32 cellular contexts compared by ENCODE assay signal in the genomic region with DNA sequence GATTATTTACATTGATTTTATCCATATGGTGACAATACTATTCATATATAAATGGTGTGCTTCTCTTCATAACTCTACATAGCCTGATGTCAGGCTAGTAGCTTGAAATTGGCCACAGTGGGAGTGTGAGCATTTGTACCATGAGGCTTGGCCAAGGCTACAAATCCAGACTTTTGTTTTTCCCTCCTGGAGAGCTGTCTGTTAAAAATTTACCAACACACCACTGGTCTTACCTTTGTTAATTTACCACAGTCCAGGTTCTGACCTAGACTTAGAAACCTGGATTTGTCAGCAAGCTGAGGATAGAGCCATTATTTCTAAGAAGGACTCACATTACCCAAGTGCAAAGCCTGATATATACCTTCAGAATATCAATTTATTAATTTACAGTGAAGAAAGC. TPM values are rescaled to one million over a fixed set of nuclear protein-coding genes. Genes with fewer than 3 reads are reported as not detected.
"Had no signal": no experiment of that assay in that cellular context is flagged by ENCODE, and none has a peak within 500 bp of the region (broad histone marks: within the 10 kb centered on the region; RNA-seq: fewer than 3 reads in every experiment).

No MANE protein-coding gene starts in this region.

- FAIRE-seq: TTC549 had no signal

- H3K27ac ChIP-seq: ascending aorta, brain microvascular endothelial cell, breast epithelium, WERI-Rb-1 had no signal

- DNase-seq: activated CD4-positive, alpha-beta memory T cell treated with anti-CD3 and anti-CD28 coated beads, Interleukin-2, amount 10 ng/mL, durations not matched to agents 7 days and 5 days; activated CD4-positive, alpha-beta T cell treated with anti-CD3 and anti-CD28 coated beads for 1 hour; activated CD4-positive, alpha-beta T cell treated with anti-CD3 and anti-CD28 coated beads for 36 hours; activated CD4-positive, alpha-beta T cell treated with anti-CD3 and anti-CD28 coated beads for 48 hours; activated CD4-positive, alpha-beta T cell treated with anti-CD3 and anti-CD28 coated beads, Interleukin-2, amount 10 ng/mL, durations not matched to agents 7 days and 5 days; activated CD4-positive, alpha-beta T cell treated with anti-CD3 and anti-CD28 coated beads, Interleukin-2, amount 50 U/mL, for 48 hours; activated CD4-positive, CD25-positive, alpha-beta regulatory T cell; activated CD8-positive, alpha-beta memory T cell treated with anti-CD3 and anti-CD28 coated beads for 24 hours; activated CD8-positive, alpha-beta memory T cell treated with anti-CD3 and anti-CD28 coated beads, Interleukin-2, amount 10 ng/mL, durations not matched to agents 7 days and 5 days; activated CD8-positive, alpha-beta memory T cell treated with anti-CD3 and anti-CD28 coated beads, Interleukin-2, amount 50 U/mL, for 48 hours; activated CD8-positive, alpha-beta T cell treated with anti-CD3 and anti-CD28 coated beads, Interleukin-2, amount 10 ng/mL, durations not matched to agents 7 days and 5 days; activated effector memory CD4-positive, alpha-beta T cell treated with Interleukin-2 at 50 U/mL for 16 hours; activated gamma-delta T cell; activated naive CD4-positive, alpha-beta T cell treated with anti-CD3 and anti-CD28 coated beads, Interleukin-2, amount 10 ng/mL, durations not matched to agents 7 days and 5 days; activated naive CD4-positive, alpha-beta T cell treated with Interleukin-2 at 50 U/mL for 16 hours; activated naive CD8-positive, alpha-beta T cell treated with anti-CD3 and anti-CD28 coated beads, Interleukin-2, amount 10 ng/mL, durations not matched to agents 7 days and 5 days; activated naive CD8-positive, alpha-beta T cell treated with anti-CD3 and anti-CD28 coated beads, Interleukin-2, amount 50 U/mL, for 24 hours; activated T-cell treated with anti-CD3 and anti-CD28 coated beads, Interleukin-2, amount 50 U/mL, for 24 hours; activated T-cell treated with anti-CD3 and anti-CD28 coated beads, Interleukin-2, amount 50 U/mL, for 48 hours; amygdala; anterior cingulate cortex; brain microvascular endothelial cell; central memory CD4-positive, alpha-beta T cell; T-helper 1 cell; T-helper 2 cell; T-helper 9 cell; WERI-Rb-1 had no signal

- H3K27me3 ChIP-seq: ascending aorta, brain microvascular endothelial cell, breast epithelium had no signal

- H3K4me3 ChIP-seq: ascending aorta, breast epithelium had no signal

- H3K36me3 ChIP-seq: ascending aorta, brain microvascular endothelial cell, breast epithelium, WERI-Rb-1 had no signal

- H3K4me1 ChIP-seq: ascending aorta, breast epithelium had no signal

- ATAC-seq: activated CD4-positive, alpha-beta T cell treated with anti-CD3 and anti-CD28 coated beads for 36 hours; activated CD4-positive, CD25-positive, alpha-beta regulatory T cell treated with anti-CD3 and anti-CD28 coated beads, Interleukin-2, amount 50 U/mL, for 24 hours; activated CD8-positive, alpha-beta memory T cell treated with anti-CD3 and anti-CD28 coated beads, Interleukin-2, amount 10 ng/mL, durations not matched to agents 7 days and 5 days; activated CD8-positive, alpha-beta T cell treated with anti-CD3 and anti-CD28 coated beads, Interleukin-2, amount 10 ng/mL, durations not matched to agents 7 days and 5 days; activated naive CD8-positive, alpha-beta T cell treated with anti-CD3 and anti-CD28 coated beads, Interleukin-2, amount 50 U/mL, for 24 hours; WTC11 had no signal

- H3K9me3 ChIP-seq: ascending aorta, breast epithelium had no signal

RNA-seq across cellular contexts. Expression of gene ATRNL1, which starts 45.5 kb away (rescaled TPM):
- total RNA-seq: activated CD8-positive, alpha-beta T cell treated with anti-CD3 and anti-CD28 coated beads, Interleukin-2, amount 10 ng/mL, durations not matched to agents 7 days and 5 days; activated naive CD8-positive, alpha-beta T cell treated with anti-CD3 and anti-CD28 coated beads, Interleukin-2, amount 10 ng/mL, durations not matched to agents 7 days and 5 days had no signal
